Comparison of ENCODE assay signal across 8 cellular contexts in the genomic region with DNA sequence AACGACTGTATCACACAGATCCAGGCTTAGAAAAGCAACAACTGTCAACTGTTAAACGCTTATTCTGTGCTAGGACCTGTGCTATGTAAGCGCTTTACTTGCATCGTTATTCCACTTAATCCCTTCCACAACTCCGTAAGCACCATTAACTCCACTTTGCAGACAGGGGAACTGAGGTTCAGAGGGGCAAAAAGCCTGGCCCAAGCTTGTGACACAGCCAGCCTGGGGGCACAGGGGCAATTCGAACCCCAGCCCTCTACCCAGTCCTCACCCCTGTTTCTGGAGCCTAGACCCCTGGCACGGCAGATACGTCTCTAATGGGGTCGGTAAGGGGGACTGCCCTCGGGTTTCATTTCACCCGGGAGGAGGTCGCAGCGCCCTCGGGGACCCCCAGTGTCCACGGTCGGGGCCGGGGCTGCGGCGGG. TPM values are rescaled to one million over a fixed set of nuclear protein-coding genes. Genes with fewer than 3 reads are reported as not detected.
DNase-seq lines count a peak whose midpoint lies in the region; ATAC-seq and TF ChIP-seq lines count a peak whose summit lies in the region.

No MANE protein-coding gene starts in this region.

- H3K27me3 Mint-ChIP-seq in Calu3 (ENCODE audit: unreplicated experiment) = no peaks in the 10 kb centered on the region
- H3K27me3 Mint-ChIP-seq in activated T-helper 17 cell treated with anti-CD3 and anti-CD28 coated beads, Interleukin-2, amount 50 U/mL, for 72 hours = no peaks in the 10 kb centered on the region

- no peak for DNase-seq in Calu3
- DNase-seq in testis = no peak
- DNase-seq in iPS-NIHi11 (ENCODE audit: low spot score) = no peak
- DNase-seq in NCI-H187 treated with DMSO at 0.1 percent for 48 hours (lab: John Stamatoyannopoulos, UW) = no peak

- H3K4me1 ChIP-seq in iPS-18a (ENCODE audit: control insufficient read depth, low read depth, low read length) (peaks cover 4% of the 10 kb centered on the region), testis (peaks cover 35% of the 10 kb centered on the region)

- H3K4me3 ChIP-seq in iPS-18a (ENCODE audit: low read length) (peak overlapping the region; percentile 75), testis (peak overlapping the region; percentile 59 to 84)

- WGBS in testis, 2 donors = 0 to 1% methylated on average over 6 to 19 of the region's 19 CpGs

- H3K27ac ChIP-seq in iPS-18a (ENCODE audit: low read length) = no peak overlapping the region
- peak overlapping the region; percentile 96 to 97 for H3K27ac ChIP-seq in testis

- H3K9me3 Mint-ChIP-seq in Calu3 (ENCODE audit: low read depth, unreplicated experiment) = no peaks in the 10 kb centered on the region
- no peaks in the 10 kb centered on the region for H3K9me3 Mint-ChIP-seq in activated T-helper 17 cell treated with anti-CD3 and anti-CD28 coated beads, Interleukin-2, amount 50 U/mL, for 72 hours

- ATAC-seq in HG02938 (IDR thresholded peaks at IDR 0.05; ENCODE audit: unreplicated experiment) = peak; percentile 10
- ATAC-seq in activated T-helper 17 cell treated with anti-CD3 and anti-CD28 coated beads, Interleukin-2, amount 50 U/mL, for 72 hours (replicated peaks) = no peak
- no peak for ATAC-seq in HG03354 (IDR thresholded peaks at IDR 0.05; ENCODE audit: poor library complexity, severe bottlenecking, unreplicated experiment)

- no peaks in the 10 kb centered on the region for H3K9me3 ChIP-seq in iPS-18a (ENCODE audit: control insufficient read depth, low read depth, low read length)
- no peaks in the 10 kb centered on the region for H3K9me3 ChIP-seq in testis

- peaks cover 25% of the 10 kb centered on the region for H3K36me3 Mint-ChIP-seq in Calu3 (ENCODE audit: insufficient read depth, unreplicated experiment)
- peaks cover 30% of the 10 kb centered on the region for H3K36me3 Mint-ChIP-seq in activated T-helper 17 cell treated with anti-CD3 and anti-CD28 coated beads, Interleukin-2, amount 50 U/mL, for 72 hours (ENCODE audit: low read depth)

- peak overlapping the region; percentile 71 for H3K9ac ChIP-seq in iPS-18a (ENCODE audit: low read length)

- TF ChIP-seq CTCF in Calu3 (IDR thresholded peaks at IDR 0.05; ENCODE audit: unreplicated experiment) = no peak
- no peak for TF ChIP-seq CTCF in testis (IDR thresholded peaks at IDR 0.05)

- no peak for TF ChIP-seq POLR2A in testis (IDR thresholded peaks at IDR 0.05)

- CTCF ChIA-PET in Calu3 (lab: Charles Lee) = interaction anchor here (0.8 to 1.8 kb wide), 9 partner anchors 18 to 160 kb away, joined by 3 to 10 read pairs (median 3); a partner anchor contains a TSS

- peaks cover 25% of the 10 kb centered on the region for H3K36me3 ChIP-seq in iPS-18a (ENCODE audit: control insufficient read depth, low read depth, low read length)
- H3K36me3 ChIP-seq in testis (ENCODE audit: low read depth, missing control alignments) = no peaks in the 10 kb centered on the region

- H3K27me3 ChIP-seq in iPS-18a (ENCODE audit: control insufficient read depth, insufficient read depth, low read length) (no peaks in the 10 kb centered on the region), testis (no peaks in the 10 kb centered on the region)

- TSS peak; percentile 73 for BruUV-seq in Calu3 (replicated peaks; lab: Mats Ljungman, UMichigan)

- H3K4me1 Mint-ChIP-seq in Calu3 (ENCODE audit: low read depth, unreplicated experiment) = peaks cover 24% of the 10 kb centered on the region
- H3K4me1 Mint-ChIP-seq in activated T-helper 17 cell treated with anti-CD3 and anti-CD28 coated beads, Interleukin-2, amount 50 U/mL, for 72 hours = peaks cover 5% of the 10 kb centered on the region

- peak overlapping the region; percentile 93 for H3K27ac Mint-ChIP-seq in Calu3 (ENCODE audit: unreplicated experiment)
- peak overlapping the region; percentile 96 for H3K27ac Mint-ChIP-seq in activated T-helper 17 cell treated with anti-CD3 and anti-CD28 coated beads, Interleukin-2, amount 50 U/mL, for 72 hours

- intact Hi-C loops in Calu3 (cut with micrococcal nuclease; ENCODE audit: unreplicated experiment) = loop anchor here (10.0 kb wide), 1 partner anchor 112 kb away; no protein-coding TSS in a partner anchor
- intact Hi-C loops in testis (cut with DNase I; ENCODE audit: low total_unique reads) = no loop called here

- peak overlapping the region; percentile 77 for H3K4me3 Mint-ChIP-seq in Calu3 (ENCODE audit: low read depth, unreplicated experiment)
- H3K4me3 Mint-ChIP-seq in activated T-helper 17 cell treated with anti-CD3 and anti-CD28 coated beads, Interleukin-2, amount 50 U/mL, for 72 hours = peak overlapping the region; percentile 85

RNA-seq across cellular contexts. Expression of a gene that starts 0.4 kb away (rescaled TPM):
- total RNA-seq in Calu3 (2022) = 36.7 and 42.5 TPM in 2 replicates
- 10 to 100 TPM; 31.8 to 34.8 TPM for total RNA-seq in activated T-helper 17 cell treated with anti-CD3 and anti-CD28 coated beads, Interleukin-2, amount 50 U/mL, for 72 hours
- total RNA-seq in testis = 10 to 100 TPM; 24.6 to 30.2 TPM
- polyA plus RNA-seq in testis (ENCODE audit: insufficient read depth, low read depth, low replicate concordance) = 38.6 TPM

RNA-seq across cellular contexts. Expression of a gene that starts 27.2 kb away (rescaled TPM):
- 16.6 and 18.0 TPM in 2 replicates for total RNA-seq in Calu3 (2022)
- total RNA-seq in activated T-helper 17 cell treated with anti-CD3 and anti-CD28 coated beads, Interleukin-2, amount 50 U/mL, for 72 hours = 10 to 100 TPM; 30.5 to 30.7 TPM
- total RNA-seq in testis = 10 to 100 TPM; 65.3 to 70.7 TPM
- polyA plus RNA-seq in testis (ENCODE audit: insufficient read depth, low read depth, low replicate concordance) = 202 TPM
